In genomic region chr2:28951910-28952805, GRCh38 we compare ENCODE assay signal across 9 cellular contexts. TPM values are rescaled to one million over a fixed set of nuclear protein-coding genes. Genes with fewer than 3 reads are reported as not detected.
DNase-seq lines count a peak whose midpoint lies in the region; ATAC-seq and TF ChIP-seq lines count a peak whose summit lies in the region.
"Had no signal": no experiment of that assay in that cellular context is flagged by ENCODE, and none has a peak within 500 bp of the region (broad histone marks: within the 10 kb centered on the region; RNA-seq: fewer than 3 reads in every experiment).

No MANE protein-coding gene starts in this region.

- H3K9me3 ChIP-seq in liver (ENCODE audit: control insufficient read depth in 4 of 4, low read length in 3 of 4) = no peaks in the 10 kb centered on the region

- H3K4me3 Mint-ChIP-seq in activated CD4-positive, alpha-beta T cell treated with anti-CD3 and anti-CD28 coated beads for 36 hours = no peak overlapping the region
- H3K4me3 Mint-ChIP-seq in type B pancreatic cell (no peak overlapping the region), endothelial cell (ENCODE audit: unreplicated experiment) (no peak overlapping the region)

- TF ChIP-seq RAD21 in liver (IDR thresholded peaks at IDR 0.05) = peak in 1 of 2 donors; percentile 36

- no peak overlapping the region for H3K27ac Mint-ChIP-seq in activated CD4-positive, alpha-beta T cell treated with anti-CD3 and anti-CD28 coated beads for 36 hours
- H3K27ac Mint-ChIP-seq in type B pancreatic cell = peak overlapping the region; percentile 61
- H3K27ac Mint-ChIP-seq in endothelial cell (ENCODE audit: unreplicated experiment) = no peak overlapping the region

- WGBS in liver = 31% methylated on average over 13 of the region's 13 CpGs

- H3K27me3 Mint-ChIP-seq in activated CD4-positive, alpha-beta T cell treated with anti-CD3 and anti-CD28 coated beads for 36 hours = no peaks in the 10 kb centered on the region
- H3K27me3 Mint-ChIP-seq in type B pancreatic cell (peaks cover 3% of the 10 kb centered on the region), endothelial cell (ENCODE audit: unreplicated experiment) (peaks cover 3% of the 10 kb centered on the region)

- H3K4me1 ChIP-seq in liver (ENCODE audit: control insufficient read depth in 4 of 4, insufficient read depth in 4 of 4, low read length in 3 of 4) = peaks cover 4 to 17% (median 9%) of the 10 kb centered on the region in 4 donors

- peaks cover 16% of the 10 kb centered on the region for H3K36me3 Mint-ChIP-seq in activated CD4-positive, alpha-beta T cell treated with anti-CD3 and anti-CD28 coated beads for 36 hours (ENCODE audit: low read depth)
- H3K36me3 Mint-ChIP-seq in type B pancreatic cell (peaks cover 27% of the 10 kb centered on the region), endothelial cell (ENCODE audit: low read depth, unreplicated experiment) (peaks cover 19% of the 10 kb centered on the region)

- no peak overlapping the region for H3K27ac ChIP-seq in brain microvascular endothelial cell
- H3K27ac ChIP-seq in liver (ENCODE audit: low read depth in 1 of 2, low read length in 2 of 2) = peak overlapping the region; percentile 15 to 42

- intact Hi-C loops in activated CD4-positive, alpha-beta T cell treated with anti-CD3 and anti-CD28 coated beads for 36 hours (cut with DNase I, micrococcal nuclease) = loop anchor here (5.0 to 10.0 kb wide), 2 partner anchors 163 to 385 kb away; partner anchors contain the start of gene CLIP4 (in 1 of the 2)

- no peak overlapping the region for H3K9ac ChIP-seq in liver (ENCODE audit: low read depth in 1 of 2, low read length in 2 of 2)

- DNase-seq in activated CD4-positive, alpha-beta T cell treated with anti-CD3 and anti-CD28 coated beads for 36 hours = no peak
- DNase-seq in activated CD4-positive, alpha-beta T cell treated with anti-CD3 and anti-CD28 coated beads, Interleukin-2, amount 50 U/mL, for 48 hours = no peak
- peak; percentile 13 for DNase-seq in brain microvascular endothelial cell
- DNase-seq in type B pancreatic cell (ENCODE audit: extremely low spot score, unreplicated experiment) = no peak
- DNase-seq in endothelial cell (ENCODE audit: low spot score) = no peak
- DNase-seq in NCI-H2107 (lab: John Stamatoyannopoulos, UW) = no peak

- H3K36me3 ChIP-seq in brain microvascular endothelial cell (replicated peaks) = peaks cover 14% of the 10 kb centered on the region
- H3K36me3 ChIP-seq in liver (ENCODE audit: control insufficient read depth in 4 of 4, insufficient read depth in 3 of 4, low read depth in 1 of 4, low read length in 3 of 4) = peaks cover 2 to 13% (median 6%) of the 10 kb centered on the region in 4 donors

- H3K27me3 ChIP-seq in brain microvascular endothelial cell (replicated peaks) = no peaks in the 10 kb centered on the region
- H3K27me3 ChIP-seq in liver (ENCODE audit: control insufficient read depth in 4 of 4, insufficient read depth in 4 of 4, low read length in 3 of 4) = no peaks in the 10 kb centered on the region

- TF ChIP-seq CTCF in brain microvascular endothelial cell (IDR thresholded peaks at IDR 0.05; ENCODE audit: low read depth, low read length, missing control alignments) (no peak), liver (IDR thresholded peaks at IDR 0.05; ENCODE audit: low read depth, low read length, missing input control) (no peak), type B pancreatic cell (conservative IDR thresholded peaks at IDR 0.05) (no peak), endothelial cell (IDR thresholded peaks at IDR 0.05; ENCODE audit: unreplicated experiment) (no peak)

- POLR2A ChIA-PET in activated CD4-positive, alpha-beta T cell treated with anti-CD3 and anti-CD28 coated beads for 36 hours (lab: Charles Lee) = interaction anchor here (0.9 kb wide), 1 partner anchor 180 kb away, joined by 3 read pairs; no protein-coding TSS in a partner anchor

- in situ Hi-C loops in brain microvascular endothelial cell (cut with HindIII; ENCODE audit: low pct_ligation_motif_present, low sequenced_read_pairs) = no loop called here

- peak; percentile 34 for ATAC-seq in activated CD4-positive, alpha-beta T cell treated with anti-CD3 and anti-CD28 coated beads for 36 hours
- no peak for ATAC-seq in GM19351 (IDR thresholded peaks at IDR 0.05; ENCODE audit: unreplicated experiment)
- ATAC-seq: HCT116 had no signal

- CTCF ChIA-PET in activated CD4-positive, alpha-beta T cell treated with anti-CD3 and anti-CD28 coated beads for 36 hours (lab: Charles Lee) = interaction anchor here (0.7 to 1.1 kb wide), 3 partner anchors 8 to 245 kb away, joined by 3 to 5 read pairs (median 3); no protein-coding TSS in a partner anchor

- peaks cover 3% of the 10 kb centered on the region for H3K4me1 Mint-ChIP-seq in activated CD4-positive, alpha-beta T cell treated with anti-CD3 and anti-CD28 coated beads for 36 hours
- no peaks in the 10 kb centered on the region for H3K4me1 Mint-ChIP-seq in type B pancreatic cell (ENCODE audit: unreplicated experiment)
- no peaks in the 10 kb centered on the region for H3K4me1 Mint-ChIP-seq in endothelial cell (ENCODE audit: unreplicated experiment)

- H3K4me3 ChIP-seq in brain microvascular endothelial cell (ENCODE audit: low read depth, low read length) (no peak overlapping the region), liver (ENCODE audit: low read depth in 1 of 3, low read length in 3 of 3) (no peak overlapping the region)

- no peaks in the 10 kb centered on the region for H3K9me3 Mint-ChIP-seq in activated CD4-positive, alpha-beta T cell treated with anti-CD3 and anti-CD28 coated beads for 36 hours (ENCODE audit: low read depth)
- H3K9me3 Mint-ChIP-seq in type B pancreatic cell = peaks cover 14% of the 10 kb centered on the region
- peaks cover 3% of the 10 kb centered on the region for H3K9me3 Mint-ChIP-seq in endothelial cell (ENCODE audit: unreplicated experiment)

TF ChIP-seq in liver, 16 proteins besides CTCF, POLR2A, EP300 and RAD21 (continues in another document):
- peak; percentile 91 for TF ChIP-seq ZBTB33 (IDR thresholded peaks at IDR 0.05)
- peak; percentile 79 to 81 for TF ChIP-seq HNF4A (conservative IDR thresholded peaks at IDR 0.05)
- peak; percentile 73 for TF ChIP-seq FOXA1 (IDR thresholded peaks at IDR 0.05)
- TF ChIP-seq HNF4G (IDR thresholded peaks at IDR 0.05) = peak; percentile 56
- TF ChIP-seq RXRA (IDR thresholded peaks at IDR 0.05) = peak; percentile 93 to 94
- peak in 1 of 2 donors; percentile 49 for TF ChIP-seq GABPA (IDR thresholded peaks at IDR 0.05 in 1 of 2, conservative IDR thresholded peaks at IDR 0.05 in 1 of 2)
- TF ChIP-seq FOXA2 (IDR thresholded peaks at IDR 0.05) = peak; percentile 66
- TF ChIP-seq JUND (IDR thresholded peaks at IDR 0.05) = peak; percentile 88
- TF ChIP-seq, protein P1, sequence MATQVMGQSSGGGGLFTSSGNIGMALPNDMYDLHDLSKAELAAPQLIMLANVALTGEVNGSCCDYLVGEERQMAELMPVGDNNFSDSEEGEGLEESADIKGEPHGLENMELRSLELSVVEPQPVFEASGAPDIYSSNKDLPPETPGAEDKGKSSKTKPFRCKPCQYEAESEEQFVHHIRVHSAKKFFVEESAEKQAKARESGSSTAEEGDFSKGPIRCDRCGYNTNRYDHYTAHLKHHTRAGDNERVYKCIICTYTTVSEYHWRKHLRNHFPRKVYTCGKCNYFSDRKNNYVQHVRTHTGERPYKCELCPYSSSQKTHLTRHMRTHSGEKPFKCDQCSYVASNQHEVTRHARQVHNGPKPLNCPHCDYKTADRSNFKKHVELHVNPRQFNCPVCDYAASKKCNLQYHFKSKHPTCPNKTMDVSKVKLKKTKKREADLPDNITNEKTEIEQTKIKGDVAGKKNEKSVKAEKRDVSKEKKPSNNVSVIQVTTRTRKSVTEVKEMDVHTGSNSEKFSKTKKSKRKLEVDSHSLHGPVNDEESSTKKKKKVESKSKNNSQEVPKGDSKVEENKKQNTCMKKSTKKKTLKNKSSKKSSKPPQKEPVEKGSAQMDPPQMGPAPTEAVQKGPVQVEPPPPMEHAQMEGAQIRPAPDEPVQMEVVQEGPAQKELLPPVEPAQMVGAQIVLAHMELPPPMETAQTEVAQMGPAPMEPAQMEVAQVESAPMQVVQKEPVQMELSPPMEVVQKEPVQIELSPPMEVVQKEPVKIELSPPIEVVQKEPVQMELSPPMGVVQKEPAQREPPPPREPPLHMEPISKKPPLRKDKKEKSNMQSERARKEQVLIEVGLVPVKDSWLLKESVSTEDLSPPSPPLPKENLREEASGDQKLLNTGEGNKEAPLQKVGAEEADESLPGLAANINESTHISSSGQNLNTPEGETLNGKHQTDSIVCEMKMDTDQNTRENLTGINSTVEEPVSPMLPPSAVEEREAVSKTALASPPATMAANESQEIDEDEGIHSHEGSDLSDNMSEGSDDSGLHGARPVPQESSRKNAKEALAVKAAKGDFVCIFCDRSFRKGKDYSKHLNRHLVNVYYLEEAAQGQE (IDR thresholded peaks at IDR 0.05) = peak; percentile 75
- TF ChIP-seq NR2F2 (IDR thresholded peaks at IDR 0.05) = peak; percentile 65
- peak; percentile 92 for TF ChIP-seq MAX (IDR thresholded peaks at IDR 0.05)

RNA-seq across cellular contexts. Expression of gene TOGARAM2, which starts 28.9 kb away (rescaled TPM):
- 1 to 10 TPM; 2.7 to 3.3 TPM for total RNA-seq in activated CD4-positive, alpha-beta T cell treated with anti-CD3 and anti-CD28 coated beads for 36 hours
- under 1 TPM; 0.19 to 0.42 TPM for total RNA-seq in liver
- under 1 TPM in 1 of 2 donors, not detected in 1; 0.15 TPM for polyA plus RNA-seq in liver
- 1.6 and 3.6 TPM in 2 replicates for total RNA-seq in type B pancreatic cell (ENCODE audit: low replicate concordance)
- 0.23 TPM for total RNA-seq in endothelial cell (ENCODE audit: unreplicated experiment)

RNA-seq across cellular contexts. Expression of gene WDR43, which starts 57.7 kb away (rescaled TPM):
- total RNA-seq in activated CD4-positive, alpha-beta T cell treated with anti-CD3 and anti-CD28 coated beads for 36 hours = 100 to 1,000 TPM; 109 to 170 TPM
- 10 to 100 TPM; 22.6 to 43.1 TPM for total RNA-seq in liver
- polyA plus RNA-seq in liver = 10 to 100 TPM; 11.1 to 12.4 TPM
- total RNA-seq in type B pancreatic cell (ENCODE audit: low replicate concordance) = 57.0 and 66.9 TPM in 2 replicates
- total RNA-seq in endothelial cell (ENCODE audit: unreplicated experiment) = 33.5 TPM
